ENCODE assay signal across 1 cellular context in the genomic region with DNA sequence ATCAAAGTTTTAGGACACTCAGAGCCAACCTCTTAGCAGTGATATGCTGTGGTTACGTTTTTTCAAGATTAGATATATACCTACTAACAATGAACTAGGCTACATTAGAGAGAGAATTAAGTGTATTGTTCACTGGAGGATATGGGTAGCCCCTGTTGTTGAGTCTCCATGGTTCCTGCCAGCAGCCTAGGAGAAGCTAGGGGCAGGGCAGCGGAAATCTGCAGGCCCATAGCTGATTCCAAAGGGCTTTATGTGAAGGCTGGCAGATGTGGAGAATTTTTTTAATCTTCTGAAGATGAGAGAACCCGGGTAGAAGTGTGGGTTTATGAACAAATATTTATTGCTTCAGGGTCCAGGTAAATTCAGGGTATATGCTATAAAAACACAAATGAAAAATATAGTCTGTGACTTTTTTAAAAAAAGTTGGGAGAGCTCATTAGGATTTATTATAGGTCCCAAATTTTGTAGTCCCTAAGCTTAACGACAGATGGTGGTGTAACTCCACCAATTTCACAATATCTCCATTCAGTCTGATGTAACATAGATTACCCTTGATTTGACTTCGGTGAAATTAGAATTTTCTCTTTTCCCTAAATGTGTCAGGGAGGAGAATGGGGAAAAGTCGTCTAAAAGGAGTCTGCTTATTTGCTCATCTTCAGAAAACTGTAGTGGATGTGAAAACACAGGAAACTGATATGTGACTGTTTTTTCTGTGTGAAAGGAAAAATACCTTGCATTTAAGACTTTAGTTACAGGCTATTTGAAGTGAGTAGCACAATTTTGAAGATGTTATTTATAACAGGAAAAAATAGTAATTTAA.
TF ChIP-seq lines count a peak whose summit lies in the region.

No MANE protein-coding gene starts in this region.

TF ChIP-seq in HepG2, 621 proteins besides CTCF, POLR2A, EP300 and RAD21 (continued from another document):
- TF ChIP-seq MNT (IDR thresholded peaks at IDR 0.05) = no peak
- TF ChIP-seq CEBPG (CRISPR knock-in tag; IDR thresholded peaks at IDR 0.05) = peak; percentile 59
- TF ChIP-seq SMC3 (IDR thresholded peaks at IDR 0.05; ENCODE audit: low read length) = peak; percentile 51; the same call in 1 of the 2 replicates
- peak; percentile 75 for TF ChIP-seq STAG1 (CRISPR knock-in tag; IDR thresholded peaks at IDR 0.05)
- TF ChIP-seq CEBPB (IDR thresholded peaks at IDR 0.05; ENCODE audit: borderline replicate concordance, low read depth, low read length) = peak; percentile 77; the same call in 1 of the 2 replicates
TF ChIP-seq in HepG2: peak in this region for 6.
